9 cellular contexts compared by ENCODE assay signal in genomic region chr10:49762566-49762877, GRCh38. TPM values are rescaled to one million over a fixed set of nuclear protein-coding genes. Genes with fewer than 3 reads are reported as not detected.
A peak's percentile ranks its signal among the peaks of the same experiment; 100 is the strongest.
DNase-seq lines count a peak whose midpoint lies in the region; ATAC-seq and TF ChIP-seq lines count a peak whose summit lies in the region.
"Had no signal": no experiment of that assay in that cellular context is flagged by ENCODE, and none has a peak within 500 bp of the region (broad histone marks: within the 10 kb centered on the region; RNA-seq: fewer than 3 reads in every experiment).

No MANE protein-coding gene starts in this region.

- H3K79me2 ChIP-seq in SK-N-SH (ENCODE audit: insufficient read depth) = no peaks in the 10 kb centered on the region

- TF ChIP-seq RAD21 in SK-N-SH (IDR thresholded peaks at IDR 0.05; ENCODE audit: low read length) = no peak

- H3K9me3 Mint-ChIP-seq in stimulated activated effector memory CD8-positive, alpha-beta T cell treated with anti-CD3 and anti-CD28 coated beads, Interleukin-12 subunit alpha, Interleukin-12 subunit beta, amount 100 ng/mL, for 72 hours = peaks cover 2% of the 10 kb centered on the region

- H3K36me3 ChIP-seq in SK-N-SH (replicated peaks in 1 of 2; ENCODE audit: control insufficient read depth in 1 of 2, insufficient read depth in 2 of 2, low read length in 1 of 2) = no peaks in the 10 kb centered on the region
- H3K36me3 ChIP-seq in iPS DF 6.9 (ENCODE audit: control insufficient read depth, insufficient read depth, low read length) = no peaks in the 10 kb centered on the region

- peak overlapping the region; percentile 30 for H3K4me3 Mint-ChIP-seq in stimulated activated effector memory CD8-positive, alpha-beta T cell treated with anti-CD3 and anti-CD28 coated beads, Interleukin-12 subunit alpha, Interleukin-12 subunit beta, amount 100 ng/mL, for 72 hours

- CTCF ChIA-PET in SK-N-SH (lab: Yijun Ruan, JAX) = interaction anchor here (5.7 kb wide), 1 partner anchor 169 kb away, joined by 32 read pairs; no protein-coding TSS in a partner anchor

- H2AFZ ChIP-seq in SK-N-SH (ENCODE audit: low read depth) = peak overlapping the region; percentile 94; the same call in 1 of the 2 replicates

- no peak for TF ChIP-seq CTCF in SK-N-SH (IDR thresholded peaks at IDR 0.05)
- TF ChIP-seq CTCF in VCaP (conservative IDR thresholded peaks at IDR 0.05) = no peak

- no peaks in the 10 kb centered on the region; the same call in 1 of the 2 replicates for H3K27me3 ChIP-seq in SK-N-SH (ENCODE audit: insufficient read depth)
- H3K27me3 ChIP-seq in iPS DF 6.9 (ENCODE audit: control insufficient read depth, insufficient read depth, low read length) = no peaks in the 10 kb centered on the region

- H3K4me3 ChIP-seq in SK-N-SH (ENCODE audit: low read depth in 2 of 2, low read length in 1 of 2) (peak overlapping the region; percentile 71 to 92), iPS DF 6.9 (ENCODE audit: low read length) (peak overlapping the region; percentile 68; the same call in 1 of the 2 replicates)

- POLR2A ChIA-PET in SK-N-SH (lab: Yijun Ruan, JAX) = no interaction called here

- peak; percentile 43 for DNase-seq in SK-N-SH
- no peak for DNase-seq in iPS DF 6.9 (ENCODE audit: low read depth, low spot score)
- DNase-seq in stimulated activated effector memory CD8-positive, alpha-beta T cell treated with anti-CD3 and anti-CD28 coated beads, Interleukin-12 subunit alpha, Interleukin-12 subunit beta, amount 100 ng/mL, for 72 hours (ENCODE audit: low spot score in 2 of 2) = no peak
- DNase-seq in HT-29 (ENCODE audit: low spot score) = no peak
- DNase-seq in NAMALWA (ENCODE audit: low spot score) = no peak
- no peak for DNase-seq in retina
- DNase-seq: activated effector memory CD4-positive, alpha-beta T cell treated with Interleukin-2 at 50 U/mL for 16 hours had no signal

- no peaks in the 10 kb centered on the region for H3K36me3 Mint-ChIP-seq in stimulated activated effector memory CD8-positive, alpha-beta T cell treated with anti-CD3 and anti-CD28 coated beads, Interleukin-12 subunit alpha, Interleukin-12 subunit beta, amount 100 ng/mL, for 72 hours

- H3K9me2 ChIP-seq in SK-N-SH = no peaks in the 10 kb centered on the region

- no peaks in the 10 kb centered on the region for H3K9me3 ChIP-seq in SK-N-SH
- no peaks in the 10 kb centered on the region for H3K9me3 ChIP-seq in iPS DF 6.9 (ENCODE audit: control insufficient read depth, insufficient read depth, low read length)

- no peaks in the 10 kb centered on the region for H4K20me1 ChIP-seq in SK-N-SH (ENCODE audit: insufficient read depth)

- H3K4me1 ChIP-seq in SK-N-SH (ENCODE audit: control insufficient read depth in 1 of 2, insufficient read depth in 2 of 2, low read depth in 1 of 2, low read length in 1 of 2) (peaks cover 0 to 29% of the 10 kb centered on the region in 2 experiments; a peak in 1 of 4 replicates), iPS DF 6.9 (ENCODE audit: control insufficient read depth, insufficient read depth, low read length) (peaks cover 3% of the 10 kb centered on the region; the same call in 1 of the 2 replicates)

- no peak overlapping the region for H3K27ac Mint-ChIP-seq in stimulated activated effector memory CD8-positive, alpha-beta T cell treated with anti-CD3 and anti-CD28 coated beads, Interleukin-12 subunit alpha, Interleukin-12 subunit beta, amount 100 ng/mL, for 72 hours

- WGBS in SK-N-SH (ENCODE audit: low lambda C conversion rate) = 36% methylated on average over 4 of the region's 4 CpGs
- no CpG with 5 or more reads among the region's 4 CpGs for WGBS in iPS DF 6.9 (ENCODE audit: insufficient coverage, insufficient read length)

- peak overlapping the region; percentile 97 for H3K4me2 ChIP-seq in SK-N-SH

- ATAC-seq in SK-N-SH treated with all-trans-retinoic acid at 6 μM for 48 hours = no peak
- ATAC-seq in stimulated activated effector memory CD8-positive, alpha-beta T cell treated with anti-CD3 and anti-CD28 coated beads, Interleukin-12 subunit alpha, Interleukin-12 subunit beta, amount 100 ng/mL, for 72 hours = no peak

- H3F3A ChIP-seq in SK-N-SH (replicated peaks; ENCODE audit: insufficient read depth) = no peaks in the 10 kb centered on the region

- H3K4me1 Mint-ChIP-seq in stimulated activated effector memory CD8-positive, alpha-beta T cell treated with anti-CD3 and anti-CD28 coated beads, Interleukin-12 subunit alpha, Interleukin-12 subunit beta, amount 100 ng/mL, for 72 hours = peaks cover 7% of the 10 kb centered on the region

- H3K27ac ChIP-seq in SK-N-SH (ENCODE audit: low read depth in 2 of 2, low read length in 1 of 2) (0 out of 4 replicates have a peak overlapping the region, but pooled peaks of 1 of the 2 experiments have one; percentile 58), VCaP (peak overlapping the region; percentile 88), iPS DF 6.9 (ENCODE audit: low read length) (no peak overlapping the region)

- no peak for TF ChIP-seq EP300 in SK-N-SH (IDR thresholded peaks at IDR 0.05; ENCODE audit: borderline replicate concordance in 1 of 2, low read depth in 1 of 2, low read length in 1 of 2)

- H3K9ac ChIP-seq in SK-N-SH = no peak overlapping the region

TF ChIP-seq in SK-N-SH, 30 proteins besides CTCF, POLR2A, EP300 and RAD21 (continues in another document):
- no peak for TF ChIP-seq RXRA (IDR thresholded peaks at IDR 0.05; ENCODE audit: borderline replicate concordance, low read depth)
- TF ChIP-seq MAX (IDR thresholded peaks at IDR 0.05; ENCODE audit: low read depth) = no peak
- TF ChIP-seq NFIC (IDR thresholded peaks at IDR 0.05; ENCODE audit: borderline replicate concordance) = no peak
- no peak for TF ChIP-seq GATA2 (CRISPR knock-in tag; IDR thresholded peaks at IDR 0.05)
- no peak for TF ChIP-seq FOXM1 (IDR thresholded peaks at IDR 0.05; ENCODE audit: low read depth)
- TF ChIP-seq ELF1 (IDR thresholded peaks at IDR 0.05) = no peak
- no peak for TF ChIP-seq USF2 (IDR thresholded peaks at IDR 0.05; ENCODE audit: borderline replicate concordance, low read depth, low read length)
- no peak for TF ChIP-seq YY1 (IDR thresholded peaks at IDR 0.05; ENCODE audit: low read depth)

TF ChIP-seq in SK-N-SH treated with all-trans-retinoic acid at 6 μM for 48 hours, 23 proteins besides CTCF, POLR2A, EP300 and RAD21:
- TF ChIP-seq ESRRG (CRISPR knock-in tag; IDR thresholded peaks at IDR 0.05) = no peak
- TF ChIP-seq, protein P1, sequence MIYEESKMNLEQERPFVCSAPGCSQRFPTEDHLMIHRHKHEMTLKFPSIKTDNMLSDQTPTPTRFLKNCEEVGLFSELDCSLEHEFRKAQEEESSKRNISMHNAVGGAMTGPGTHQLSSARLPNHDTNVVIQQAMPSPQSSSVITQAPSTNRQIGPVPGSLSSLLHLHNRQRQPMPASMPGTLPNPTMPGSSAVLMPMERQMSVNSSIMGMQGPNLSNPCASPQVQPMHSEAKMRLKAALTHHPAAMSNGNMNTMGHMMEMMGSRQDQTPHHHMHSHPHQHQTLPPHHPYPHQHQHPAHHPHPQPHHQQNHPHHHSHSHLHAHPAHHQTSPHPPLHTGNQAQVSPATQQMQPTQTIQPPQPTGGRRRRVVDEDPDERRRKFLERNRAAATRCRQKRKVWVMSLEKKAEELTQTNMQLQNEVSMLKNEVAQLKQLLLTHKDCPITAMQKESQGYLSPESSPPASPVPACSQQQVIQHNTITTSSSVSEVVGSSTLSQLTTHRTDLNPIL (CRISPR knock-in tag; IDR thresholded peaks at IDR 0.05; ENCODE audit: low read depth) = no peak
- no peak for TF ChIP-seq CSDC2 (CRISPR knock-in tag; IDR thresholded peaks at IDR 0.05)
- no peak for TF ChIP-seq ZFP3 (CRISPR knock-in tag; IDR thresholded peaks at IDR 0.05)
- TF ChIP-seq ARNTL (CRISPR knock-in tag; IDR thresholded peaks at IDR 0.05; ENCODE audit: borderline replicate concordance, low read depth) = no peak
- TF ChIP-seq ISL1 (CRISPR knock-in tag; IDR thresholded peaks at IDR 0.05) = no peak
- no peak for TF ChIP-seq GLIS3 (CRISPR knock-in tag; IDR thresholded peaks at IDR 0.05)
- no peak for TF ChIP-seq ZNF70 (CRISPR knock-in tag; IDR thresholded peaks at IDR 0.05)

RNA-seq across cellular contexts. Expression of gene OGDHL, which starts 0.4 kb away (rescaled TPM):
- polyA plus RNA-seq in SK-N-SH (2012; rRNA removed) = 25.4 and 32.6 TPM in 2 replicates
- polyA plus RNA-seq in SK-N-SH (2012; cell fraction: cytosol; rRNA removed) = 10.1 and 14.5 TPM in 2 replicates
- 102 and 104 TPM in 2 replicates for polyA plus RNA-seq in SK-N-SH (2012; cell fraction: nucleus; rRNA removed)
- 0.08 and 0.18 TPM in 2 replicates for total RNA-seq in HT-29 (2014; rRNA removed; shearing (Covaris generic))
